Comparison of ENCODE assay signal across 11 cellular contexts in genomic region chr7:945147-945555, GRCh38. TPM values are rescaled to one million over a fixed set of nuclear protein-coding genes. Genes with fewer than 3 reads are reported as not detected.
A peak's percentile ranks its signal among the peaks of the same experiment; 100 is the strongest.
DNase-seq lines count a peak whose midpoint lies in the region; ATAC-seq lines count a peak whose summit lies in the region.
"Had no signal": no experiment of that assay in that cellular context is flagged by ENCODE, and none has a peak within 500 bp of the region (broad histone marks: within the 10 kb centered on the region; RNA-seq: fewer than 3 reads in every experiment).

No MANE protein-coding gene starts in this region.

- intact Hi-C loops in sciatic nerve (cut with DNase I): no loop called here

- H3K4me1 Mint-ChIP-seq in T-helper 17 cell: peaks cover 2% of the 10 kb centered on the region

- peak overlapping the region; percentile 27 for H3K27ac Mint-ChIP-seq in T-helper 17 cell

- DNase-seq in Caki2 (ENCODE audit: low read depth): peak; percentile 43
- DNase-seq in T-helper 17 cell: peak in 1 of 3 donors; percentile 5
- peak; percentile 85 for DNase-seq in kidney glomerular epithelial cell (lab: John Stamatoyannopoulos, UW)
- no peak for DNase-seq in sciatic nerve (ENCODE audit: low spot score)
- DNase-seq in NAMALWA (ENCODE audit: low spot score): no peak
- DNase-seq in CD1c-positive myeloid dendritic cell (ENCODE audit: extremely low spot score): no peak
- no peak for DNase-seq in activated gamma-delta T cell treated with Interleukin-2 at 50 U/mL for 16 hours
- DNase-seq: activated CD8-positive, alpha-beta memory T cell treated with anti-CD3 and anti-CD28 coated beads, Interleukin-2, amount 50 U/mL, for 4 hours; NCI-H2171 treated with DMSO at 0.1 percent for 48 hours had no signal

- H3K4me3 Mint-ChIP-seq in T-helper 17 cell: no peak overlapping the region

- no peaks in the 10 kb centered on the region for H3K27me3 Mint-ChIP-seq in T-helper 17 cell

- ATAC-seq in T-helper 17 cell (no peak), sciatic nerve (peak; percentile 24), HG03442 (IDR thresholded peaks at IDR 0.05; ENCODE audit: unreplicated experiment) (no peak)

- H3K9me3 ChIP-seq in T-helper 17 cell (ENCODE audit: control insufficient read depth, low read length, poor library complexity, severe bottlenecking): no peaks in the 10 kb centered on the region

- no peaks in the 10 kb centered on the region for H3K36me3 Mint-ChIP-seq in T-helper 17 cell (ENCODE audit: low read depth)

- in situ Hi-C loops in Caki2 (cut with HindIII; ENCODE audit: low pct_unique_long_range_greater_than_20kb, low sequenced_read_pairs): no loop called here

RNA-seq across cellular contexts. Expression of gene ADAP1, which starts 9.3 kb away (rescaled TPM):
- 8.3 TPM in 1 of 2 replicates, not detected in the other for total RNA-seq in Caki2 (2014; rRNA removed; shearing (Covaris generic); ENCODE audit: low replicate concordance)
- total RNA-seq in T-helper 17 cell (10 to 100 TPM in 1 of 2 donors, 1 to 10 TPM in 1; 6.7 to 15.4 TPM), sciatic nerve (42.8 TPM)

RNA-seq across cellular contexts. Expression of gene COX19, which starts 30.2 kb away (rescaled TPM):
- 7.6 and 10.1 TPM in 2 replicates for total RNA-seq in Caki2 (2014; rRNA removed; shearing (Covaris generic); ENCODE audit: low replicate concordance)
- total RNA-seq in T-helper 17 cell (10 to 100 TPM; 40.1 to 43.2 TPM), sciatic nerve (18.3 TPM)

RNA-seq across cellular contexts. Expression of gene CYP2W1, which starts 37.8 kb away (rescaled TPM):
- total RNA-seq in Caki2 (2014; rRNA removed; shearing (Covaris generic); ENCODE audit: low replicate concordance): not detected in 2 replicates
- not detected for total RNA-seq in T-helper 17 cell
- 1.6 TPM for total RNA-seq in sciatic nerve
- total RNA-seq: smooth muscle cell had no signal

Comparison
In these comparisons a context has a peak if more than half of its experiments do, and no peak if none do; other contexts are left out.
1. DNase-seq: peak in Caki2 (single experiment) and kidney glomerular epithelial cell (single experiment); none in sciatic nerve (single experiment), NAMALWA (single experiment), CD1c-positive myeloid dendritic cell (single experiment) and activated gamma-delta T cell treated with Interleukin-2 at 50 U/mL for 16 hours (single experiment).